In genomic region chr16:22370038-22370541, GRCh38 we compare ENCODE assay signal across 10 cellular contexts. TPM values are rescaled to one million over a fixed set of nuclear protein-coding genes. Genes with fewer than 3 reads are reported as not detected.
DNase-seq lines count a peak whose midpoint lies in the region; ATAC-seq and TF ChIP-seq lines count a peak whose summit lies in the region.
"Had no signal": no experiment of that assay in that cellular context is flagged by ENCODE, and none has a peak within 500 bp of the region (broad histone marks: within the 10 kb centered on the region; RNA-seq: fewer than 3 reads in every experiment).

No MANE protein-coding gene starts in this region.

- peaks cover 63 to 73% of the 10 kb centered on the region in 2 donors for H3K4me1 ChIP-seq in thyroid gland

- ATAC-seq in activated T-cell treated with anti-CD3 and anti-CD28 coated beads, Interleukin-2, amount 50 U/mL, for 72 hours (replicated peaks in 1 of 2), result no peak
- no peak for ATAC-seq in activated CD8-positive, alpha-beta T cell treated with anti-CD3 and anti-CD28 coated beads for 36 hours
- ATAC-seq in HG03439 (IDR thresholded peaks at IDR 0.05; ENCODE audit: unreplicated experiment), result no peak
- no peak for ATAC-seq in HG03460 (IDR thresholded peaks at IDR 0.05; ENCODE audit: unreplicated experiment)
- ATAC-seq: left lobe of liver had no signal

- H3K27me3 Mint-ChIP-seq in activated T-cell treated with anti-CD3 and anti-CD28 coated beads, Interleukin-2, amount 50 U/mL, for 72 hours (ENCODE audit: low read depth), result no peaks in the 10 kb centered on the region
- H3K27me3 Mint-ChIP-seq in activated CD8-positive, alpha-beta T cell treated with anti-CD3 and anti-CD28 coated beads for 36 hours, result no peaks in the 10 kb centered on the region

- CTCF ChIA-PET in activated CD8-positive, alpha-beta T cell treated with anti-CD3 and anti-CD28 coated beads for 36 hours (lab: Charles Lee), result interaction anchor here (1.7 kb wide), 1 partner anchor 12 kb away, joined by 4 read pairs; no protein-coding TSS in a partner anchor

- H3K9me3 ChIP-seq in thyroid gland, result no peaks in the 10 kb centered on the region

- no peaks in the 10 kb centered on the region for H3K27me3 ChIP-seq in thyroid gland

- no peak for TF ChIP-seq POLR2A in thyroid gland (IDR thresholded peaks at IDR 0.05)

- peaks cover 73% of the 10 kb centered on the region for H3K4me1 Mint-ChIP-seq in activated T-cell treated with anti-CD3 and anti-CD28 coated beads, Interleukin-2, amount 50 U/mL, for 72 hours (ENCODE audit: low read depth)
- peaks cover 71% of the 10 kb centered on the region for H3K4me1 Mint-ChIP-seq in activated CD8-positive, alpha-beta T cell treated with anti-CD3 and anti-CD28 coated beads for 36 hours (ENCODE audit: low read depth)

- WGBS in thyroid gland, 2 donors, result 63 to 70% methylated on average over 1 of the region's 1 CpG

- POLR2A ChIA-PET in activated CD8-positive, alpha-beta T cell treated with anti-CD3 and anti-CD28 coated beads for 36 hours (lab: Charles Lee), result interaction anchor here (11.2 kb wide), 1 partner anchor 11 kb away, joined by 152 read pairs; no protein-coding TSS in a partner anchor

- peaks cover 0 to 2% of the 10 kb centered on the region in 2 donors for H3K9me3 Mint-ChIP-seq in activated T-cell treated with anti-CD3 and anti-CD28 coated beads, Interleukin-2, amount 50 U/mL, for 72 hours
- H3K9me3 Mint-ChIP-seq in activated CD8-positive, alpha-beta T cell treated with anti-CD3 and anti-CD28 coated beads for 36 hours, result peaks cover 5% of the 10 kb centered on the region

- H3K36me3 ChIP-seq in thyroid gland, result no peaks in the 10 kb centered on the region

- no peak overlapping the region for H3K4me3 ChIP-seq in thyroid gland (replicated peaks in 1 of 3)

- peak overlapping the region; percentile 80 to 91 (median 81) for H3K27ac ChIP-seq in thyroid gland

- no peak for TF ChIP-seq CTCF in activated CD8-positive, alpha-beta T cell treated with anti-CD3 and anti-CD28 coated beads for 36 hours (IDR thresholded peaks at IDR 0.05)
- no peak for TF ChIP-seq CTCF in thyroid gland (IDR thresholded peaks at IDR 0.05)

- peak overlapping the region; percentile 85 for H3K27ac Mint-ChIP-seq in activated T-cell treated with anti-CD3 and anti-CD28 coated beads, Interleukin-2, amount 50 U/mL, for 72 hours
- H3K27ac Mint-ChIP-seq in activated CD8-positive, alpha-beta T cell treated with anti-CD3 and anti-CD28 coated beads for 36 hours, result peak overlapping the region; percentile 93

- peak overlapping the region; percentile 98 to 100 for H3K4me3 Mint-ChIP-seq in activated T-cell treated with anti-CD3 and anti-CD28 coated beads, Interleukin-2, amount 50 U/mL, for 72 hours
- peak overlapping the region; percentile 98 for H3K4me3 Mint-ChIP-seq in activated CD8-positive, alpha-beta T cell treated with anti-CD3 and anti-CD28 coated beads for 36 hours

- intact Hi-C loops in activated CD8-positive, alpha-beta T cell treated with anti-CD3 and anti-CD28 coated beads for 36 hours (cut with micrococcal nuclease), result no loop called here
- intact Hi-C loops in thyroid gland (cut with DNase I), result no loop called here

- no peak for DNase-seq in activated T-cell treated with anti-CD3 and anti-CD28 coated beads, Interleukin-2, amount 50 U/mL, for 72 hours
- DNase-seq in activated T-cell treated with anti-CD3 and anti-CD28 coated beads, Interleukin-2, amount 50 U/mL, for 1 hour, result no peak
- no peak for DNase-seq in activated CD8-positive, alpha-beta T cell treated with anti-CD3 and anti-CD28 coated beads for 36 hours
- peak; percentile 75 for DNase-seq in iris pigment epithelial cell (ENCODE audit: low read depth)
- DNase-seq in thyroid gland, result no peak
- no peak for DNase-seq in COLO829 (ENCODE audit: low spot score)
- DNase-seq: amniotic stem cell had no signal

- H3K36me3 Mint-ChIP-seq in activated T-cell treated with anti-CD3 and anti-CD28 coated beads, Interleukin-2, amount 50 U/mL, for 72 hours (ENCODE audit: insufficient read depth in 2 of 2), result peaks cover 8 to 21% of the 10 kb centered on the region in 2 donors
- H3K36me3 Mint-ChIP-seq in activated CD8-positive, alpha-beta T cell treated with anti-CD3 and anti-CD28 coated beads for 36 hours (ENCODE audit: low read depth), result peaks cover 58% of the 10 kb centered on the region

RNA-seq across cellular contexts. Expression of gene CDR2, which starts 4.3 kb away (rescaled TPM):
- 10 to 100 TPM; 50.0 to 57.2 TPM for total RNA-seq in activated T-cell treated with anti-CD3 and anti-CD28 coated beads, Interleukin-2, amount 50 U/mL, for 72 hours
- 10 to 100 TPM; 34.7 to 37.6 TPM for total RNA-seq in activated CD8-positive, alpha-beta T cell treated with anti-CD3 and anti-CD28 coated beads for 36 hours
- total RNA-seq in thyroid gland, result 10 to 100 TPM; 55.5 to 92.8 (median 79.2) TPM
